In the genomic region with DNA sequence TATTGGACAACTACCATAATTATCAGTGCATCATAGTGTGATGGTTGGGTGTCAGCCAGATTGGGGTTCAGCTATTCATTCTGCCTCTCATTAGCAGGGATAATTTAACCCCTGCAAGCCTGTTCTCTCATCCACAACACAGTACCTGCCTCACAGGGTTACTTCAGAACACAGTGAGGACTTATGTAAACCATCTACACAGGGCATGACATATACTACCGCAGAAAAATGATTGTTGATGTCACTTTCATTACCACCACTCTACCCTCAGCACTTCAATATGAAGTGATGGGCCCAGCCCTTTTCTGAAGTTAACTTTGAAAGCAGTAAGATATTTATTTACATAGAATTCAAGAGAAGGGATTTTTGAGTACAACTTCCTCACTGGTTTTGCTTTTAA, we compare ENCODE assay signal across 1 cellular context.
TF ChIP-seq lines count a peak whose summit lies in the region.

No MANE protein-coding gene starts in this region.

TF ChIP-seq in GM12878, 131 proteins besides CTCF, POLR2A, EP300 and RAD21:
- TF ChIP-seq, protein P1, sequence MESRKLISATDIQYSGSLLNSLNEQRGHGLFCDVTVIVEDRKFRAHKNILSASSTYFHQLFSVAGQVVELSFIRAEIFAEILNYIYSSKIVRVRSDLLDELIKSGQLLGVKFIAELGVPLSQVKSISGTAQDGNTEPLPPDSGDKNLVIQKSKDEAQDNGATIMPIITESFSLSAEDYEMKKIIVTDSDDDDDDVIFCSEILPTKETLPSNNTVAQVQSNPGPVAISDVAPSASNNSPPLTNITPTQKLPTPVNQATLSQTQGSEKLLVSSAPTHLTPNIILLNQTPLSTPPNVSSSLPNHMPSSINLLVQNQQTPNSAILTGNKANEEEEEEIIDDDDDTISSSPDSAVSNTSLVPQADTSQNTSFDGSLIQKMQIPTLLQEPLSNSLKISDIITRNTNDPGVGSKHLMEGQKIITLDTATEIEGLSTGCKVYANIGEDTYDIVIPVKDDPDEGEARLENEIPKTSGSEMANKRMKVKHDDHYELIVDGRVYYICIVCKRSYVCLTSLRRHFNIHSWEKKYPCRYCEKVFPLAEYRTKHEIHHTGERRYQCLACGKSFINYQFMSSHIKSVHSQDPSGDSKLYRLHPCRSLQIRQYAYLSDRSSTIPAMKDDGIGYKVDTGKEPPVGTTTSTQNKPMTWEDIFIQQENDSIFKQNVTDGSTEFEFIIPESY (IDR thresholded peaks at IDR 0.05), result no peak
- TF ChIP-seq RUNX3 (IDR thresholded peaks at IDR 0.05; ENCODE audit: low read length) (no peak), RAD51 (IDR thresholded peaks at IDR 0.05) (no peak), GATAD2B (conservative IDR thresholded peaks at IDR 0.05; ENCODE audit: low read depth) (no peak), HDAC6 (IDR thresholded peaks at IDR 0.05; ENCODE audit: unreplicated experiment) (no peak), TAF1 (IDR thresholded peaks at IDR 0.05; ENCODE audit: borderline replicate concordance, low read depth, low read length) (no peak), IKZF2 (IDR thresholded peaks at IDR 0.05) (no peak), TARDBP (IDR thresholded peaks at IDR 0.05; ENCODE audit: borderline replicate concordance) (no peak), ZNF217 (IDR thresholded peaks at IDR 0.05) (no peak), DPF2 (IDR thresholded peaks at IDR 0.05) (no peak), CBFB (IDR thresholded peaks at IDR 0.05; ENCODE audit: low read depth) (no peak), MEF2A (IDR thresholded peaks at IDR 0.05; ENCODE audit: insufficient read depth, low read depth, low read length) (no peak), ZBED1 (IDR thresholded peaks at IDR 0.05; ENCODE audit: borderline replicate concordance) (no peak)
- TF ChIP-seq, protein P2, sequence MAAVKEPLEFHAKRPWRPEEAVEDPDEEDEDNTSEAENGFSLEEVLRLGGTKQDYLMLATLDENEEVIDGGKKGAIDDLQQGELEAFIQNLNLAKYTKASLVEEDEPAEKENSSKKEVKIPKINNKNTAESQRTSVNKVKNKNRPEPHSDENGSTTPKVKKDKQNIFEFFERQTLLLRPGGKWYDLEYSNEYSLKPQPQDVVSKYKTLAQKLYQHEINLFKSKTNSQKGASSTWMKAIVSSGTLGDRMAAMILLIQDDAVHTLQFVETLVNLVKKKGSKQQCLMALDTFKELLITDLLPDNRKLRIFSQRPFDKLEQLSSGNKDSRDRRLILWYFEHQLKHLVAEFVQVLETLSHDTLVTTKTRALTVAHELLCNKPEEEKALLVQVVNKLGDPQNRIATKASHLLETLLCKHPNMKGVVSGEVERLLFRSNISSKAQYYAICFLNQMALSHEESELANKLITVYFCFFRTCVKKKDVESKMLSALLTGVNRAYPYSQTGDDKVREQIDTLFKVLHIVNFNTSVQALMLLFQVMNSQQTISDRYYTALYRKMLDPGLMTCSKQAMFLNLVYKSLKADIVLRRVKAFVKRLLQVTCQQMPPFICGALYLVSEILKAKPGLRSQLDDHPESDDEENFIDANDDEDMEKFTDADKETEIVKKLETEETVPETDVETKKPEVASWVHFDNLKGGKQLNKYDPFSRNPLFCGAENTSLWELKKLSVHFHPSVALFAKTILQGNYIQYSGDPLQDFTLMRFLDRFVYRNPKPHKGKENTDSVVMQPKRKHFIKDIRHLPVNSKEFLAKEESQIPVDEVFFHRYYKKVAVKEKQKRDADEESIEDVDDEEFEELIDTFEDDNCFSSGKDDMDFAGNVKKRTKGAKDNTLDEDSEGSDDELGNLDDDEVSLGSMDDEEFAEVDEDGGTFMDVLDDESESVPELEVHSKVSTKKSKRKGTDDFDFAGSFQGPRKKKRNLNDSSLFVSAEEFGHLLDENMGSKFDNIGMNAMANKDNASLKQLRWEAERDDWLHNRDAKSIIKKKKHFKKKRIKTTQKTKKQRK (IDR thresholded peaks at IDR 0.05; ENCODE audit: low read depth, low read length), result no peak
- TF ChIP-seq, protein P3, sequence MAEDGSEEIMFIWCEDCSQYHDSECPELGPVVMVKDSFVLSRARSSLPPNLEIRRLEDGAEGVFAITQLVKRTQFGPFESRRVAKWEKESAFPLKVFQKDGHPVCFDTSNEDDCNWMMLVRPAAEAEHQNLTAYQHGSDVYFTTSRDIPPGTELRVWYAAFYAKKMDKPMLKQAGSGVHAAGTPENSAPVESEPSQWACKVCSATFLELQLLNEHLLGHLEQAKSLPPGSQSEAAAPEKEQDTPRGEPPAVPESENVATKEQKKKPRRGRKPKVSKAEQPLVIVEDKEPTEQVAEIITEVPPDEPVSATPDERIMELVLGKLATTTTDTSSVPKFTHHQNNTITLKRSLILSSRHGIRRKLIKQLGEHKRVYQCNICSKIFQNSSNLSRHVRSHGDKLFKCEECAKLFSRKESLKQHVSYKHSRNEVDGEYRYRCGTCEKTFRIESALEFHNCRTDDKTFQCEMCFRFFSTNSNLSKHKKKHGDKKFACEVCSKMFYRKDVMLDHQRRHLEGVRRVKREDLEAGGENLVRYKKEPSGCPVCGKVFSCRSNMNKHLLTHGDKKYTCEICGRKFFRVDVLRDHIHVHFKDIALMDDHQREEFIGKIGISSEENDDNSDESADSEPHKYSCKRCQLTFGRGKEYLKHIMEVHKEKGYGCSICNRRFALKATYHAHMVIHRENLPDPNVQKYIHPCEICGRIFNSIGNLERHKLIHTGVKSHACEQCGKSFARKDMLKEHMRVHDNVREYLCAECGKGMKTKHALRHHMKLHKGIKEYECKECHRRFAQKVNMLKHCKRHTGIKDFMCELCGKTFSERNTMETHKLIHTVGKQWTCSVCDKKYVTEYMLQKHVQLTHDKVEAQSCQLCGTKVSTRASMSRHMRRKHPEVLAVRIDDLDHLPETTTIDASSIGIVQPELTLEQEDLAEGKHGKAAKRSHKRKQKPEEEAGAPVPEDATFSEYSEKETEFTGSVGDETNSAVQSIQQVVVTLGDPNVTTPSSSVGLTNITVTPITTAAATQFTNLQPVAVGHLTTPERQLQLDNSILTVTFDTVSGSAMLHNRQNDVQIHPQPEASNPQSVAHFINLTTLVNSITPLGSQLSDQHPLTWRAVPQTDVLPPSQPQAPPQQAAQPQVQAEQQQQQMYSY (CRISPR knock-in tag; IDR thresholded peaks at IDR 0.05), result no peak
- TF ChIP-seq, protein P4, sequence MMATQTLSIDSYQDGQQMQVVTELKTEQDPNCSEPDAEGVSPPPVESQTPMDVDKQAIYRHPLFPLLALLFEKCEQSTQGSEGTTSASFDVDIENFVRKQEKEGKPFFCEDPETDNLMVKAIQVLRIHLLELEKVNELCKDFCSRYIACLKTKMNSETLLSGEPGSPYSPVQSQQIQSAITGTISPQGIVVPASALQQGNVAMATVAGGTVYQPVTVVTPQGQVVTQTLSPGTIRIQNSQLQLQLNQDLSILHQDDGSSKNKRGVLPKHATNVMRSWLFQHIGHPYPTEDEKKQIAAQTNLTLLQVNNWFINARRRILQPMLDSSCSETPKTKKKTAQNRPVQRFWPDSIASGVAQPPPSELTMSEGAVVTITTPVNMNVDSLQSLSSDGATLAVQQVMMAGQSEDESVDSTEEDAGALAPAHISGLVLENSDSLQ (IDR thresholded peaks at IDR 0.05), result no peak
- TF ChIP-seq, protein P5, sequence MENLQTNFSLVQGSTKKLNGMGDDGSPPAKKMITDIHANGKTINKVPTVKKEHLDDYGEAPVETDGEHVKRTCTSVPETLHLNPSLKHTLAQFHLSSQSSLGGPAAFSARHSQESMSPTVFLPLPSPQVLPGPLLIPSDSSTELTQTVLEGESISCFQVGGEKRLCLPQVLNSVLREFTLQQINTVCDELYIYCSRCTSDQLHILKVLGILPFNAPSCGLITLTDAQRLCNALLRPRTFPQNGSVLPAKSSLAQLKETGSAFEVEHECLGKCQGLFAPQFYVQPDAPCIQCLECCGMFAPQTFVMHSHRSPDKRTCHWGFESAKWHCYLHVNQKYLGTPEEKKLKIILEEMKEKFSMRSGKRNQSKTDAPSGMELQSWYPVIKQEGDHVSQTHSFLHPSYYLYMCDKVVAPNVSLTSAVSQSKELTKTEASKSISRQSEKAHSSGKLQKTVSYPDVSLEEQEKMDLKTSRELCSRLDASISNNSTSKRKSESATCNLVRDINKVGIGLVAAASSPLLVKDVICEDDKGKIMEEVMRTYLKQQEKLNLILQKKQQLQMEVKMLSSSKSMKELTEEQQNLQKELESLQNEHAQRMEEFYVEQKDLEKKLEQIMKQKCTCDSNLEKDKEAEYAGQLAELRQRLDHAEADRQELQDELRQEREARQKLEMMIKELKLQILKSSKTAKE (IDR thresholded peaks at IDR 0.05; ENCODE audit: low read depth, poor library complexity, severe bottlenecking), result no peak
- TF ChIP-seq, protein P6, sequence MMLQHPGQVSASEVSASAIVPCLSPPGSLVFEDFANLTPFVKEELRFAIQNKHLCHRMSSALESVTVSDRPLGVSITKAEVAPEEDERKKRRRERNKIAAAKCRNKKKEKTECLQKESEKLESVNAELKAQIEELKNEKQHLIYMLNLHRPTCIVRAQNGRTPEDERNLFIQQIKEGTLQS (IDR thresholded peaks at IDR 0.05; ENCODE audit: borderline replicate concordance, extremely low read depth, low read depth, low read length), result no peak
- TF ChIP-seq, protein P7, sequence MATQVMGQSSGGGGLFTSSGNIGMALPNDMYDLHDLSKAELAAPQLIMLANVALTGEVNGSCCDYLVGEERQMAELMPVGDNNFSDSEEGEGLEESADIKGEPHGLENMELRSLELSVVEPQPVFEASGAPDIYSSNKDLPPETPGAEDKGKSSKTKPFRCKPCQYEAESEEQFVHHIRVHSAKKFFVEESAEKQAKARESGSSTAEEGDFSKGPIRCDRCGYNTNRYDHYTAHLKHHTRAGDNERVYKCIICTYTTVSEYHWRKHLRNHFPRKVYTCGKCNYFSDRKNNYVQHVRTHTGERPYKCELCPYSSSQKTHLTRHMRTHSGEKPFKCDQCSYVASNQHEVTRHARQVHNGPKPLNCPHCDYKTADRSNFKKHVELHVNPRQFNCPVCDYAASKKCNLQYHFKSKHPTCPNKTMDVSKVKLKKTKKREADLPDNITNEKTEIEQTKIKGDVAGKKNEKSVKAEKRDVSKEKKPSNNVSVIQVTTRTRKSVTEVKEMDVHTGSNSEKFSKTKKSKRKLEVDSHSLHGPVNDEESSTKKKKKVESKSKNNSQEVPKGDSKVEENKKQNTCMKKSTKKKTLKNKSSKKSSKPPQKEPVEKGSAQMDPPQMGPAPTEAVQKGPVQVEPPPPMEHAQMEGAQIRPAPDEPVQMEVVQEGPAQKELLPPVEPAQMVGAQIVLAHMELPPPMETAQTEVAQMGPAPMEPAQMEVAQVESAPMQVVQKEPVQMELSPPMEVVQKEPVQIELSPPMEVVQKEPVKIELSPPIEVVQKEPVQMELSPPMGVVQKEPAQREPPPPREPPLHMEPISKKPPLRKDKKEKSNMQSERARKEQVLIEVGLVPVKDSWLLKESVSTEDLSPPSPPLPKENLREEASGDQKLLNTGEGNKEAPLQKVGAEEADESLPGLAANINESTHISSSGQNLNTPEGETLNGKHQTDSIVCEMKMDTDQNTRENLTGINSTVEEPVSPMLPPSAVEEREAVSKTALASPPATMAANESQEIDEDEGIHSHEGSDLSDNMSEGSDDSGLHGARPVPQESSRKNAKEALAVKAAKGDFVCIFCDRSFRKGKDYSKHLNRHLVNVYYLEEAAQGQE (IDR thresholded peaks at IDR 0.05; ENCODE audit: low read depth, low read length), result no peak
